ENCODE assay signal across 28 cellular contexts in genomic region chr15:68871507-68871906, GRCh38.
"Had no signal": no experiment of that assay in that cellular context is flagged by ENCODE, and none has a peak within 500 bp of the region (broad histone marks: within the 10 kb centered on the region; RNA-seq: fewer than 3 reads in every experiment).

No MANE protein-coding gene starts in this region.

- DNase-seq: cortex of kidney; effector CD8-positive, alpha-beta T cell; effector memory CD8-positive, alpha-beta T cell; endodermal cell; erythroblast; esophagus squamous epithelium; foreskin fibroblast; foreskin melanocyte; gastrocnemius medialis; glutamatergic neuron; head of caudate nucleus; heart right ventricle; hippocampal formation; left cardiac atrium; left lung; left ventricle myocardium superior; lower lobe of right lung; mesenchymal stem cell; mucosa of descending colon; naive B cell; naive thymus-derived CD8-positive, alpha-beta T cell had no signal

- H3K36me3 Mint-ChIP-seq: mesothelial cell of epicardium; naive B cell; naive thymus-derived CD8-positive, alpha-beta T cell had no signal

- H3K9me3 ChIP-seq: esophagus squamous epithelium, gastrocnemius medialis, heart right ventricle, left lung, lower lobe of right lung, mucosa of descending colon had no signal

- H3K27ac Mint-ChIP-seq: dendritic cell treated with granulocyte-macrophage colony-stimulating factor and Interleukin-4, amounts not matched to agents 40 ng/mL and 50 ng/mL, for 4 days; effector memory CD8-positive, alpha-beta T cell; endodermal cell; mesothelial cell of epicardium; naive B cell; naive thymus-derived CD8-positive, alpha-beta T cell had no signal

- H3K9me3 Mint-ChIP-seq: dendritic cell treated with granulocyte-macrophage colony-stimulating factor and Interleukin-4, amounts not matched to agents 40 ng/mL and 50 ng/mL, for 4 days; effector memory CD8-positive, alpha-beta T cell; endodermal cell; mesothelial cell of epicardium; naive B cell; naive thymus-derived CD8-positive, alpha-beta T cell had no signal

- H3K36me3 ChIP-seq: esophagus squamous epithelium, gastrocnemius medialis, heart right ventricle, left lung, lower lobe of right lung had no signal

- H3K4me3 Mint-ChIP-seq: dendritic cell treated with granulocyte-macrophage colony-stimulating factor and Interleukin-4, amounts not matched to agents 40 ng/mL and 50 ng/mL, for 4 days; effector memory CD8-positive, alpha-beta T cell; endodermal cell; mesothelial cell of epicardium; naive B cell; naive thymus-derived CD8-positive, alpha-beta T cell had no signal

- H3K27ac ChIP-seq: epithelial cell of prostate, esophagus squamous epithelium, gastrocnemius medialis, heart right ventricle, left lung, lower lobe of right lung had no signal

- H3K4me1 Mint-ChIP-seq: mesothelial cell of epicardium had no signal

- H3K4me3 ChIP-seq: esophagus squamous epithelium, gastrocnemius medialis, heart right ventricle, left lung, lower lobe of right lung, mucosa of descending colon had no signal

- ATAC-seq: effector memory CD8-positive, alpha-beta T cell; esophagus mucosa; gastrocnemius medialis; heart right ventricle; left cardiac atrium; left lung; left ventricle myocardium superior; lower lobe of right lung; mucosa of descending colon; naive thymus-derived CD8-positive, alpha-beta T cell had no signal

- FAIRE-seq: endometrium, islet of Langerhans, keratinocyte had no signal
